In genomic region chr11:33891714-33892327, GRCh38 we compare ENCODE assay signal across 1 cellular context.
TF ChIP-seq lines count a peak whose summit lies in the region.

Gene LMO2, minus strand, starts transcription at chr11:33892076. Its CDS starts 22,360 bp downstream, at chr11:33869716.

TF ChIP-seq in K562, 482 proteins besides CTCF, POLR2A, EP300 and RAD21 (continued from another document and continues in another):
- peak; percentile 44 for TF ChIP-seq MGA (IDR thresholded peaks at IDR 0.05)
- no peak for TF ChIP-seq GTF2A2 (tag; IDR thresholded peaks at IDR 0.05)
- no peak for TF ChIP-seq ZNF79 (CRISPR knock-in tag; IDR thresholded peaks at IDR 0.05; ENCODE audit: low read depth)
- no peak for TF ChIP-seq ILK (tag; IDR thresholded peaks at IDR 0.05; ENCODE audit: borderline replicate concordance, low read depth)
- peak; percentile 50; the same call in 1 of the 2 replicates for TF ChIP-seq TFAP4 (CRISPR knock-in tag; IDR thresholded peaks at IDR 0.05; ENCODE audit: borderline replicate concordance)
- no peak for TF ChIP-seq FOXM1 (IDR thresholded peaks at IDR 0.05; ENCODE audit: low read depth)
- TF ChIP-seq FOXM1 (CRISPR knock-in tag; IDR thresholded peaks at IDR 0.05; ENCODE audit: low read depth), result no peak
- TF ChIP-seq ZNF274 (IDR thresholded peaks at IDR 0.05; ENCODE audit: borderline replicate concordance, low read depth, low read length), result no peak
- TF ChIP-seq CHD4 (IDR thresholded peaks at IDR 0.05; ENCODE audit: insufficient read depth, insufficient replicate concordance, low read depth, low read length, poor library complexity, severe bottlenecking), result no peak
- TF ChIP-seq CBX8 (IDR thresholded peaks at IDR 0.05; ENCODE audit: borderline replicate concordance, extremely low read depth, low read depth, low read length, poor library complexity, severe bottlenecking), result no peak
- TF ChIP-seq CHD7 (IDR thresholded peaks at IDR 0.05; ENCODE audit: low read depth, low read length), result no peak
- no peak for TF ChIP-seq KLF1 (tag; IDR thresholded peaks at IDR 0.05)
- no peak for TF ChIP-seq NFXL1 (CRISPR knock-in tag; IDR thresholded peaks at IDR 0.05)
- no peak for TF ChIP-seq SP2 (IDR thresholded peaks at IDR 0.05; ENCODE audit: extremely low read depth, low read depth, low read length, poor library complexity, severe bottlenecking)
- no peak for TF ChIP-seq CCAR2 (IDR thresholded peaks at IDR 0.05; ENCODE audit: low read depth, low read length)
- no peak for TF ChIP-seq RFX1 (IDR thresholded peaks at IDR 0.05)
- TF ChIP-seq ZNF561 (CRISPR knock-in tag; conservative IDR thresholded peaks at IDR 0.05), result no peak
- no peak for TF ChIP-seq TAF9B (IDR thresholded peaks at IDR 0.05; ENCODE audit: partially characterized antibody)
- TF ChIP-seq ZFP30 (CRISPR knock-in tag; IDR thresholded peaks at IDR 0.05; ENCODE audit: borderline replicate concordance), result no peak
- peak; percentile 89 for TF ChIP-seq ATF7 (IDR thresholded peaks at IDR 0.05)
- TF ChIP-seq KLF6 (CRISPR knock-in tag; IDR thresholded peaks at IDR 0.05; ENCODE audit: borderline replicate concordance), result no peak
- no peak for TF ChIP-seq C11orf30 (IDR thresholded peaks at IDR 0.05; ENCODE audit: low read depth)
- TF ChIP-seq SAFB (IDR thresholded peaks at IDR 0.05; ENCODE audit: borderline replicate concordance, low read depth, low read length), result no peak
- TF ChIP-seq ZNF609 (CRISPR knock-in tag; IDR thresholded peaks at IDR 0.05; ENCODE audit: borderline replicate concordance), result no peak
- no peak for TF ChIP-seq NR2C2 (CRISPR knock-in tag; IDR thresholded peaks at IDR 0.05)
- TF ChIP-seq NR2C2 (tag; IDR thresholded peaks at IDR 0.05), result no peak
